ENCODE assay signal across 14 cellular contexts in the genomic region with DNA sequence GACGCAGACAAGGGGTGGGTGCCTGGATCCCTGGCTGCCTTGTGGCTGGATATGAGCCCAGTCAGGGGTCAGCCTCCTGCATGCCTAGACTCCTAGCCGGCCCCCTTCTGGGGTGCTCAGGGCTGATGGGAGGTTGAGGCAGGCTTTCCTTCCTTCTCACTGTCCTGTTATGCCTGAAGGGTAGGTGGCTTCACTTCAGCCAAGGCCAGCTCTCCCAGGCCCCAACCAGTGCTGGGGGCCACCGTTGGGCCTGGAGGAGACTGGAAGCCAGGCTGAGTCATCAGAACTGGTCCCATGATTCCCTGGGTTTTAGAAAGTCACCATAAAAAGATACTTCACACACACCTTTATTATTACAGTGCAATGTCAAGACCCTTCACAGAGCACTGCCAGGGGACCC. TPM values are rescaled to one million over a fixed set of nuclear protein-coding genes. Genes with fewer than 3 reads are reported as not detected.
"Had no signal": no experiment of that assay in that cellular context is flagged by ENCODE, and none has a peak within 500 bp of the region (broad histone marks: within the 10 kb centered on the region; RNA-seq: fewer than 3 reads in every experiment).

No MANE protein-coding gene starts in this region.

- H3K27me3 ChIP-seq: pancreas had no signal

- H3K36me3 ChIP-seq: esophagus muscularis mucosa had no signal

- H3K27ac ChIP-seq: coronary artery, esophagus muscularis mucosa, lower lobe of right lung, pancreas had no signal

- H3K9me3 ChIP-seq: esophagus muscularis mucosa, lower lobe of right lung, pancreas had no signal

- ATAC-seq: lower lobe of right lung; stimulated activated memory B cell treated with anti-CD40 and anti-IgM and Interleukin-4, amounts not matched to agents 10 μg/mL and 1 μg/mL and 100 μg/mL, for 72 hours had no signal

- DNase-seq: activated CD4-positive, alpha-beta T cell treated with anti-CD3 and anti-CD28 coated beads for 1 hour; activated CD4-positive, alpha-beta T cell treated with anti-CD3 and anti-CD28 coated beads, Interleukin-2, amount 50 U/mL, for 48 hours; activated naive CD4-positive, alpha-beta T cell; activated naive CD8-positive, alpha-beta T cell treated with anti-CD3 and anti-CD28 coated beads, Interleukin-2, amount 10 ng/mL, durations not matched to agents 7 days and 5 days; central memory CD4-positive, alpha-beta T cell; lower lobe of right lung; midbrain; stimulated activated CD4-positive, alpha-beta T cell treated with anti-CD3 and anti-CD28 coated beads, Interleukin-2, amount 100 ng/mL, for 48 hours; T-helper 1 cell; T1000 had no signal

- H3K4me3 ChIP-seq: coronary artery, esophagus muscularis mucosa, lower lobe of right lung, pancreas had no signal

RNA-seq across cellular contexts. Expression of gene PSORS1C2, which starts 34.5 kb away (rescaled TPM):
- polyA plus RNA-seq: pancreas had no signal
